In the genomic region with DNA sequence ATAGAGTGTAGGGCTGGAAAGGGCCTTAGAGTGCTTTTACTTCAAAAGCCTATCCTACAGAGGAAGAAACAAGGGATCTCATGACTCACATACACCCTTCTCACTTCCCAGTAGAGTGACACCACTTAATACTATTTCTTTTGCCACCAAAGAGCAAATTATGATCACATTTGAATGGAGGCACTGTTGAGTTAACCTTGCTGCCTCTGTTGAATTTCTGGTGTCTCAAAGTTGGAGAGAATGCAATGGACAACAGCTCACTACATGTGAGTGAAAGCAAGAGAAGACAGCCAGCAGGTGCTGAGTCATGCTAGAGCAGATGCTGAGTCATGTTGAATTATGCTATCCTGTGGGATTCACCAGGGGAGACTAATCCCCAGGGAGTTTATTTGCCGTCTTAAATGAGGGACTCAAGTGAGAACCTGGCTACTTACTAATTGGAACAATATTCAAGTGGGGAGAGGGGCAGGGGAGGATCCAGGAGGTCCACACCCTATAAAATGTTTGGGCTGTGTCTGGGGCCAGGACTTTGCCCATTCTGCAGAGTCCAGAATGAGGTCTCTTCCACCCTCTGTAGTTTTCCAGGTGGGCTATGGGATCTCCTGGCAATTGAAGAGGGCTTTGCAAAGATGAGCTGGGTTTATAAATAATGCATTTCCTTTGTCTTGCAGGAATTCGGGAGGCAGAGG, we compare ENCODE assay signal across 13 cellular contexts. TPM values are rescaled to one million over a fixed set of nuclear protein-coding genes. Genes with fewer than 3 reads are reported as not detected.
DNase-seq lines count a peak whose midpoint lies in the region; ATAC-seq, FAIRE-seq and TF ChIP-seq lines count a peak whose summit lies in the region.
"Had no signal": no experiment of that assay in that cellular context is flagged by ENCODE, and none has a peak within 500 bp of the region (broad histone marks: within the 10 kb centered on the region; RNA-seq: fewer than 3 reads in every experiment).

No MANE protein-coding gene starts in this region.

- no peaks in the 10 kb centered on the region for H3K4me1 ChIP-seq in upper lobe of left lung

- 56 to 74% methylated on average over 2 of the region's 2 CpGs for WGBS in upper lobe of left lung, 2 donors

- CTCF ChIA-PET in activated naive CD4-positive, alpha-beta T cell treated with anti-CD3 and anti-CD28 coated beads for 36 hours (lab: Charles Lee), result no interaction called here

- no peaks in the 10 kb centered on the region for H3K9me3 Mint-ChIP-seq in activated naive CD4-positive, alpha-beta T cell treated with anti-CD3 and anti-CD28 coated beads for 36 hours
- H3K9me3 Mint-ChIP-seq: CD8-positive, alpha-beta memory T cell; immature natural killer cell had no signal

- no peaks in the 10 kb centered on the region for H3K36me3 Mint-ChIP-seq in activated naive CD4-positive, alpha-beta T cell treated with anti-CD3 and anti-CD28 coated beads for 36 hours (ENCODE audit: low read depth)
- H3K36me3 Mint-ChIP-seq: CD8-positive, alpha-beta memory T cell; immature natural killer cell had no signal

- peaks cover 12% of the 10 kb centered on the region for H3K27me3 Mint-ChIP-seq in activated naive CD4-positive, alpha-beta T cell treated with anti-CD3 and anti-CD28 coated beads for 36 hours (ENCODE audit: low read depth)

- no peak for TF ChIP-seq CTCF in fibroblast of mammary gland (conservative IDR thresholded peaks at IDR 0.05; ENCODE audit: control insufficient read depth, insufficient read depth, low read depth, low read length)
- no peak for TF ChIP-seq CTCF in upper lobe of left lung (IDR thresholded peaks at IDR 0.05)

- no peaks in the 10 kb centered on the region for H3K36me3 ChIP-seq in upper lobe of left lung

- ATAC-seq in upper lobe of left lung (ENCODE audit: low FRiP score in 2 of 2), result no peak
- no peak for ATAC-seq in GM21619 (IDR thresholded peaks at IDR 0.05; ENCODE audit: unreplicated experiment)
- no peak for ATAC-seq in GM18517 (IDR thresholded peaks at IDR 0.05; ENCODE audit: unreplicated experiment)
- ATAC-seq: activated CD4-positive, alpha-beta T cell treated with anti-CD3 and anti-CD28 coated beads for 36 hours had no signal

- TF ChIP-seq EP300 in upper lobe of left lung (IDR thresholded peaks at IDR 0.05), result no peak

- peak; percentile 8 for DNase-seq in activated naive CD4-positive, alpha-beta T cell treated with anti-CD3 and anti-CD28 coated beads for 36 hours
- no peak for DNase-seq in activated naive CD4-positive, alpha-beta T cell treated with Interleukin-2 at 50 U/mL for 16 hours
- peak; percentile 10 for DNase-seq in RPMI8226
- DNase-seq in fibroblast of mammary gland (ENCODE audit: low read depth), result peak; percentile 85
- DNase-seq in urothelium cell line (ENCODE audit: low spot score), result peak; percentile 67
- DNase-seq in upper lobe of left lung, result no peak
- DNase-seq: activated CD4-positive, alpha-beta T cell treated with anti-CD3 and anti-CD28 coated beads for 36 hours; CD8-positive, alpha-beta memory T cell; immature natural killer cell; NCI-H2029 treated with DMSO at 0.1 percent for 48 hours had no signal

- no peaks in the 10 kb centered on the region for H3K4me1 Mint-ChIP-seq in activated naive CD4-positive, alpha-beta T cell treated with anti-CD3 and anti-CD28 coated beads for 36 hours (ENCODE audit: low read depth)
- H3K4me1 Mint-ChIP-seq: activated CD4-positive, alpha-beta T cell treated with anti-CD3 and anti-CD28 coated beads for 36 hours; CD8-positive, alpha-beta memory T cell had no signal

- H3K27ac ChIP-seq in upper lobe of left lung, result no peak overlapping the region
- H3K27ac ChIP-seq: skin epidermis had no signal

- H3K27ac Mint-ChIP-seq in activated naive CD4-positive, alpha-beta T cell treated with anti-CD3 and anti-CD28 coated beads for 36 hours, result no peak overlapping the region
- H3K27ac Mint-ChIP-seq: activated CD4-positive, alpha-beta T cell treated with anti-CD3 and anti-CD28 coated beads for 36 hours; CD8-positive, alpha-beta memory T cell; immature natural killer cell had no signal

- no peaks in the 10 kb centered on the region for H3K9me3 ChIP-seq in upper lobe of left lung

- no peak for TF ChIP-seq POLR2A in upper lobe of left lung (IDR thresholded peaks at IDR 0.05)

- H3K4me3 ChIP-seq in fibroblast of mammary gland (ENCODE audit: control insufficient read depth, low read depth, low read length), result no peak overlapping the region
- no peak overlapping the region for H3K4me3 ChIP-seq in upper lobe of left lung
- H3K4me3 ChIP-seq: skin epidermis had no signal

- FAIRE-seq in urothelium cell line (lab: Jason Lieb, UNC), result peak; percentile 17

- H3K4me3 Mint-ChIP-seq in activated naive CD4-positive, alpha-beta T cell treated with anti-CD3 and anti-CD28 coated beads for 36 hours, result no peak overlapping the region
- H3K4me3 Mint-ChIP-seq: activated CD4-positive, alpha-beta T cell treated with anti-CD3 and anti-CD28 coated beads for 36 hours; CD8-positive, alpha-beta memory T cell; immature natural killer cell had no signal

- intact Hi-C loops in activated naive CD4-positive, alpha-beta T cell treated with anti-CD3 and anti-CD28 coated beads for 36 hours (cut with micrococcal nuclease), result no loop called here

- no peaks in the 10 kb centered on the region for H3K27me3 ChIP-seq in upper lobe of left lung

RNA-seq across cellular contexts. Expression of gene ST8SIA2, which starts 35.8 kb away (rescaled TPM):
- total RNA-seq in activated naive CD4-positive, alpha-beta T cell treated with anti-CD3 and anti-CD28 coated beads for 36 hours, result not detected
- under 1 TPM in 1 of 6 donors, not detected in 5; 0.03 TPM for total RNA-seq in upper lobe of left lung
- total RNA-seq: activated CD4-positive, alpha-beta T cell treated with anti-CD3 and anti-CD28 coated beads for 36 hours; CD8-positive, alpha-beta memory T cell had no signal

Comparison
In these comparisons a context has a peak if more than half of its experiments do, and no peak if none do; other contexts are left out.
1. DNase-seq: peak in activated naive CD4-positive, alpha-beta T cell treated with anti-CD3 and anti-CD28 coated beads for 36 hours (single experiment), RPMI8226 (single experiment), fibroblast of mammary gland (single experiment) and urothelium cell line (single experiment); none in activated naive CD4-positive, alpha-beta T cell treated with Interleukin-2 at 50 U/mL for 16 hours (single experiment) and upper lobe of left lung (0 of 2).